ENCODE assay signal across 8 cellular contexts in genomic region chr4:2811830-2812599, GRCh38. TPM values are rescaled to one million over a fixed set of nuclear protein-coding genes. Genes with fewer than 3 reads are reported as not detected.
DNase-seq lines count a peak whose midpoint lies in the region; ATAC-seq and TF ChIP-seq lines count a peak whose summit lies in the region.

No MANE protein-coding gene starts in this region.

- DNase-seq in ELF-1 (ENCODE audit: low read depth, low spot score) (peak; percentile 59), Karpas-422 (peak; percentile 86), T-helper 22 cell (ENCODE audit: low read depth) (peak; percentile 39), mammary epithelial cell (no peak), left lobe of liver (ENCODE audit: low spot score) (no peak), LoVo (ENCODE audit: low spot score) (no peak)
- DNase-seq in stimulated activated CD8-positive, alpha-beta memory T cell treated with anti-CD3 and anti-CD28 coated beads, Interleukin-4, amount 100 ng/mL, for 24 hours (ENCODE audit: low read depth): peak; percentile 51

- H3K4me3 ChIP-seq in Karpas-422 (ENCODE audit: low read length) (peak overlapping the region; percentile 84), mammary epithelial cell (replicated peaks in 1 of 3; ENCODE audit: insufficient read depth in 1 of 3, low read depth in 2 of 3, low read length in 3 of 3) (no peak overlapping the region)

- peaks cover 10% of the 10 kb centered on the region for H3K79me2 ChIP-seq in Karpas-422 (ENCODE audit: low read length)
- H3K79me2 ChIP-seq in mammary epithelial cell (ENCODE audit: insufficient read depth, low read length): no peaks in the 10 kb centered on the region

- peaks cover 69% of the 10 kb centered on the region for H3K4me1 ChIP-seq in Karpas-422 (ENCODE audit: low read length)
- no peaks in the 10 kb centered on the region for H3K4me1 ChIP-seq in mammary epithelial cell (ENCODE audit: insufficient read depth, low read length)

- H3K27ac ChIP-seq in Karpas-422 (ENCODE audit: low read length): peak overlapping the region; percentile 84
- H3K27ac ChIP-seq in mammary epithelial cell (ENCODE audit: insufficient read depth, low read depth, low read length): no peak overlapping the region

- intact Hi-C loops in mammary epithelial cell (cut with micrococcal nuclease): no loop called here

- peak overlapping the region; percentile 25; the same call in 1 of the 2 replicates for H2AFZ ChIP-seq in Karpas-422 (ENCODE audit: low read length)
- H2AFZ ChIP-seq in mammary epithelial cell (ENCODE audit: low read depth, low read length): peak overlapping the region; percentile 20

- BruUV-seq in mammary epithelial cell (replicated peaks; lab: Mats Ljungman, UMichigan): no TSS peak

- in situ Hi-C loops in mammary epithelial cell (cut with MboI; ENCODE audit: low sequenced_read_pairs in 2 of 2): no loop called here

- H3K4me2 ChIP-seq in Karpas-422 (ENCODE audit: low read depth, low read length, poor library complexity, severe bottlenecking) (peak overlapping the region; percentile 95), mammary epithelial cell (ENCODE audit: insufficient read depth, low read depth, low read length) (no peak overlapping the region)

- peak overlapping the region; percentile 85 for H3K9ac ChIP-seq in Karpas-422 (ENCODE audit: low read length)
- H3K9ac ChIP-seq in mammary epithelial cell (ENCODE audit: insufficient read depth, low read length): no peak overlapping the region

- H4K20me1 ChIP-seq in Karpas-422 (ENCODE audit: insufficient read depth, low read depth, low read length) (peaks cover 12% of the 10 kb centered on the region), mammary epithelial cell (ENCODE audit: insufficient read depth, low read length) (no peaks in the 10 kb centered on the region)

- H3K9me2 ChIP-seq in Karpas-422 (replicated peaks; ENCODE audit: insufficient read depth, low read length): no peaks in the 10 kb centered on the region

- CTCF ChIA-PET in mammary epithelial cell (lab: Charles Lee; ENCODE audit: low non-redundant PET): no interaction called here

- 97% methylated on average over 10 of the region's 21 CpGs for WGBS in mammary epithelial cell (ENCODE audit: low coverage, missing lambda C conversion rate)

- H3K27me3 ChIP-seq in Karpas-422 (ENCODE audit: low read length): no peaks in the 10 kb centered on the region
- no peaks in the 10 kb centered on the region for H3K27me3 ChIP-seq in mammary epithelial cell (ENCODE audit: insufficient read depth, low read length)

- TF ChIP-seq CTCF in mammary epithelial cell (conservative IDR thresholded peaks at IDR 0.05 in 1 of 2, IDR thresholded peaks at IDR 0.05 in 1 of 2; ENCODE audit: extremely low read depth in 1 of 2, insufficient read depth in 1 of 2, low read depth in 1 of 2, low read length in 2 of 2): no peak

- H3K36me3 ChIP-seq in Karpas-422 (ENCODE audit: insufficient read depth, low read length) (no peaks in the 10 kb centered on the region), mammary epithelial cell (ENCODE audit: insufficient read depth, low read length) (no peaks in the 10 kb centered on the region)

- H3K9me3 ChIP-seq in Karpas-422 (ENCODE audit: low read length) (no peaks in the 10 kb centered on the region), mammary epithelial cell (replicated peaks; ENCODE audit: insufficient read depth, low read length) (no peaks in the 10 kb centered on the region)

- dilution Hi-C loops in mammary epithelial cell (cut with HindIII; ENCODE audit: low sequenced_read_pairs): no loop called here

- ATAC-seq in GM21717 (IDR thresholded peaks at IDR 0.05; ENCODE audit: unreplicated experiment): peak; percentile 68
- peak; percentile 39 for ATAC-seq in left lobe of liver

RNA-seq across cellular contexts. Expression of gene SH3BP2, which starts 19.1 kb away (rescaled TPM):
- 17.2 and 29.9 TPM in 2 replicates for total RNA-seq in Karpas-422 (2014; rRNA removed; shearing (Covaris generic); ENCODE audit: low replicate concordance)
- total RNA-seq in mammary epithelial cell: 10 to 100 TPM; 14.4 to 26.7 TPM
- 8.4 TPM for polyA plus RNA-seq in mammary epithelial cell
- 12.4 TPM for polyA minus RNA-seq in mammary epithelial cell
- total RNA-seq in left lobe of liver: 59.8 TPM

RNA-seq across cellular contexts. Expression of gene ADD1, which starts 31.6 kb away (rescaled TPM):
- total RNA-seq in Karpas-422 (2014; rRNA removed; shearing (Covaris generic); ENCODE audit: low replicate concordance): 62.9 and 69.7 TPM in 2 replicates
- total RNA-seq in mammary epithelial cell (100 to 1,000 TPM; 112 to 167 TPM), left lobe of liver (113 TPM)
- 94.4 TPM for polyA plus RNA-seq in mammary epithelial cell
- 232 TPM for polyA minus RNA-seq in mammary epithelial cell

RNA-seq across cellular contexts. Expression of gene TNIP2, which starts 55.9 kb away (rescaled TPM):
- total RNA-seq in Karpas-422 (2014; rRNA removed; shearing (Covaris generic); ENCODE audit: low replicate concordance): 30.6 and 92.0 TPM in 2 replicates
- 10 to 100 TPM; 21.8 to 32.5 TPM for total RNA-seq in mammary epithelial cell
- polyA plus RNA-seq in mammary epithelial cell: 22.9 TPM
- 10.9 TPM for polyA minus RNA-seq in mammary epithelial cell
- 13.1 TPM for total RNA-seq in left lobe of liver

Comparison
In these comparisons a context has a peak if more than half of its experiments do, and no peak if none do; other contexts are left out.
1. DNase-seq: peak in ELF-1 (single experiment), Karpas-422 (single experiment), T-helper 22 cell (single experiment) and stimulated activated CD8-positive, alpha-beta memory T cell treated with anti-CD3 and anti-CD28 coated beads, Interleukin-4, amount 100 ng/mL, for 24 hours (single experiment); none in mammary epithelial cell (single experiment), left lobe of liver (single experiment) and LoVo (single experiment).